15 cellular contexts compared by ENCODE assay signal in genomic region chr10:70160798-70161197, GRCh38.
DNase-seq lines count a peak whose midpoint lies in the region; TF ChIP-seq lines count a peak whose summit lies in the region.
"Had no signal": no experiment of that assay in that cellular context is flagged by ENCODE, and none has a peak within 500 bp of the region (broad histone marks: within the 10 kb centered on the region; RNA-seq: fewer than 3 reads in every experiment).

No MANE protein-coding gene starts in this region.

- H3K79me2 ChIP-seq in Loucy (ENCODE audit: insufficient read depth, low read length) = peaks cover 81% of the 10 kb centered on the region

- H2AFZ ChIP-seq in Loucy (ENCODE audit: low read length) = no peak overlapping the region

- H3K9me3 ChIP-seq in Loucy (ENCODE audit: insufficient read depth, low read depth, low read length) = no peaks in the 10 kb centered on the region
- no peaks in the 10 kb centered on the region for H3K9me3 ChIP-seq in subcutaneous abdominal adipose tissue (ENCODE audit: control insufficient read depth in 5 of 5, low read length in 5 of 5)
- H3K9me3 ChIP-seq: BLaER1 treated with 17β-estradiol and CSF1 and Interleukin-3, amounts not matched to agents 10 nM and 100 nM; MG63 had no signal

- H3F3A ChIP-seq in Loucy (ENCODE audit: low read depth) = no peaks in the 10 kb centered on the region

- H3K4me3 Mint-ChIP-seq in activated naive CD4-positive, alpha-beta T cell treated with anti-CD3 and anti-CD28 coated beads, Interleukin-2, amount 50 U/mL, for 24 hours = peak overlapping the region; percentile 60
- peak overlapping the region; percentile 78 for H3K4me3 Mint-ChIP-seq in activated naive CD8-positive, alpha-beta T cell
- H3K4me3 Mint-ChIP-seq: H9 had no signal

- H3K9me3 Mint-ChIP-seq in activated naive CD4-positive, alpha-beta T cell treated with anti-CD3 and anti-CD28 coated beads, Interleukin-2, amount 50 U/mL, for 24 hours = no peaks in the 10 kb centered on the region
- H3K9me3 Mint-ChIP-seq in activated naive CD8-positive, alpha-beta T cell (ENCODE audit: low read depth) = no peaks in the 10 kb centered on the region
- H3K9me3 Mint-ChIP-seq: H9 had no signal

- peaks cover 58% of the 10 kb centered on the region for H3K36me3 ChIP-seq in Loucy (ENCODE audit: insufficient read depth, low read length)
- peaks cover 19 to 51% (median 34%) of the 10 kb centered on the region in 5 donors for H3K36me3 ChIP-seq in subcutaneous abdominal adipose tissue (ENCODE audit: control insufficient read depth in 5 of 5, insufficient read depth in 5 of 5, low read length in 5 of 5)

- H3K4me1 ChIP-seq in Loucy (ENCODE audit: insufficient read depth, low read length, poor library complexity, severe bottlenecking) (peaks cover 37% of the 10 kb centered on the region), subcutaneous abdominal adipose tissue (ENCODE audit: control insufficient read depth in 5 of 5, insufficient read depth in 5 of 5, low read length in 5 of 5) (peaks cover 0 to 66% (median 47%) of the 10 kb centered on the region in 5 donors)

- H3K9ac ChIP-seq in Loucy (ENCODE audit: low read depth, low read length, poor library complexity, severe bottlenecking) (no peak overlapping the region), subcutaneous abdominal adipose tissue (ENCODE audit: low read length in 5 of 5) (no peak overlapping the region)
- H3K9ac ChIP-seq: BLaER1 treated with 17β-estradiol and CSF1 and Interleukin-3, amounts not matched to agents 10 nM and 100 nM; KMS-11 had no signal

- peaks cover 59% of the 10 kb centered on the region for H4K20me1 ChIP-seq in Loucy (ENCODE audit: insufficient read depth, low read length, poor library complexity, severe bottlenecking)

- H3K36me3 Mint-ChIP-seq in activated naive CD4-positive, alpha-beta T cell treated with anti-CD3 and anti-CD28 coated beads, Interleukin-2, amount 50 U/mL, for 24 hours = peaks cover 43% of the 10 kb centered on the region
- peaks cover 22% of the 10 kb centered on the region for H3K36me3 Mint-ChIP-seq in activated naive CD8-positive, alpha-beta T cell

- peak overlapping the region; percentile 71 for H3K27ac ChIP-seq in subcutaneous abdominal adipose tissue (ENCODE audit: low read depth, low read length)
- H3K27ac ChIP-seq: KMS-11 had no signal

- peak overlapping the region; percentile 38 for H3K4me2 ChIP-seq in Loucy (ENCODE audit: low read depth, low read length, poor library complexity, severe bottlenecking)
- H3K4me2 ChIP-seq: KMS-11 had no signal

- no peaks in the 10 kb centered on the region for H3K27me3 ChIP-seq in Loucy (ENCODE audit: insufficient read depth, low read length, poor library complexity, severe bottlenecking)
- H3K27me3 ChIP-seq in subcutaneous abdominal adipose tissue (ENCODE audit: control insufficient read depth in 5 of 5, insufficient read depth in 4 of 5, low read length in 5 of 5) = no peaks in the 10 kb centered on the region
- H3K27me3 ChIP-seq: BLaER1 treated with 17β-estradiol and CSF1 and Interleukin-3, amounts not matched to agents 10 nM and 100 nM; MG63 had no signal

- no peak for TF ChIP-seq CTCF in Loucy (conservative IDR thresholded peaks at IDR 0.05; ENCODE audit: low read length)

- peaks cover 65% of the 10 kb centered on the region for H3K4me1 Mint-ChIP-seq in activated naive CD4-positive, alpha-beta T cell treated with anti-CD3 and anti-CD28 coated beads, Interleukin-2, amount 50 U/mL, for 24 hours
- peaks cover 62% of the 10 kb centered on the region for H3K4me1 Mint-ChIP-seq in activated naive CD8-positive, alpha-beta T cell (ENCODE audit: low read depth)

- DNase-seq in activated naive CD4-positive, alpha-beta T cell treated with Interleukin-2 at 50 U/mL for 16 hours = no peak
- DNase-seq in islet precursor cell = no peak
- DNase-seq in NK-92 treated with Interleukin-12 subunit alpha and Interleukin-12 subunit beta, amount 100 ng/mL, for 24 hours (lab: John Stamatoyannopoulos, UW) = no peak
- DNase-seq: H9, MG63, NCI-H187 treated with DMSO at 0.1 percent for 48 hours, NCI-H2171, NCI-H774, SHP77 had no signal

- H3K27ac Mint-ChIP-seq in activated naive CD4-positive, alpha-beta T cell treated with anti-CD3 and anti-CD28 coated beads, Interleukin-2, amount 50 U/mL, for 24 hours = peak overlapping the region; percentile 94
- peak overlapping the region; percentile 93 for H3K27ac Mint-ChIP-seq in activated naive CD8-positive, alpha-beta T cell
- H3K27ac Mint-ChIP-seq: H9 had no signal

- no peaks in the 10 kb centered on the region for H3K27me3 Mint-ChIP-seq in activated naive CD4-positive, alpha-beta T cell treated with anti-CD3 and anti-CD28 coated beads, Interleukin-2, amount 50 U/mL, for 24 hours
- no peaks in the 10 kb centered on the region for H3K27me3 Mint-ChIP-seq in activated naive CD8-positive, alpha-beta T cell

- H3K9me2 ChIP-seq in Loucy (replicated peaks; ENCODE audit: low read depth, low read length) = no peaks in the 10 kb centered on the region

- H3K4me3 ChIP-seq in Loucy (ENCODE audit: low read length, poor library complexity, severe bottlenecking) (no peak overlapping the region), subcutaneous abdominal adipose tissue (ENCODE audit: low read depth in 1 of 5, low read length in 5 of 5) (no peak overlapping the region)
- H3K4me3 ChIP-seq: BLaER1 treated with 17β-estradiol and CSF1 and Interleukin-3, amounts not matched to agents 10 nM and 100 nM; MG63 had no signal
